Comparison of ENCODE assay signal across 21 cellular contexts in genomic region chr3:146033950-146034349, GRCh38.
"Had no signal": no experiment of that assay in that cellular context is flagged by ENCODE, and none has a peak within 500 bp of the region (broad histone marks: within the 10 kb centered on the region; RNA-seq: fewer than 3 reads in every experiment).

No MANE protein-coding gene starts in this region.

- H3K27ac Mint-ChIP-seq: activated naive CD8-positive, alpha-beta T cell; naive B cell; stimulated activated effector memory CD8-positive, alpha-beta T cell treated with anti-CD3 and anti-CD28 coated beads, Interleukin-12 subunit alpha, Interleukin-12 subunit beta, amount 100 ng/mL, for 72 hours had no signal

- H3K27ac ChIP-seq: adrenal gland, lower lobe of right lung, stomach, suprapubic skin had no signal

- DNase-seq: activated gamma-delta T cell treated with Interleukin-2 at 50 U/mL for 16 hours; activated T-cell treated with anti-CD3 and anti-CD28 coated beads, Interleukin-2, amount 50 U/mL, for 1 hour; adrenal gland; central memory CD4-positive, alpha-beta T cell; dermis blood vessel endothelial cell; effector CD8-positive, alpha-beta T cell; erythroblast; foreskin fibroblast; kidney; lower lobe of right lung; naive B cell; occipital lobe; small intestine; stimulated activated CD4-positive, alpha-beta T cell treated with anti-CD3 and anti-CD28 coated beads, Interleukin-2, amount 100 ng/mL, for 24 hours; stomach; transverse colon had no signal

- ATAC-seq: left lobe of liver; lower lobe of right lung; sciatic nerve; stimulated activated effector memory CD8-positive, alpha-beta T cell treated with anti-CD3 and anti-CD28 coated beads, Interleukin-12 subunit alpha, Interleukin-12 subunit beta, amount 100 ng/mL, for 72 hours had no signal

- H3K4me3 Mint-ChIP-seq: activated naive CD8-positive, alpha-beta T cell; naive B cell; stimulated activated effector memory CD8-positive, alpha-beta T cell treated with anti-CD3 and anti-CD28 coated beads, Interleukin-12 subunit alpha, Interleukin-12 subunit beta, amount 100 ng/mL, for 72 hours had no signal

- H3K27me3 ChIP-seq: adrenal gland, stomach, suprapubic skin, transverse colon had no signal

- H3K9me3 ChIP-seq: adrenal gland, suprapubic skin, transverse colon had no signal

- H3K27me3 Mint-ChIP-seq: activated naive CD8-positive, alpha-beta T cell; naive B cell had no signal

- H3K4me1 Mint-ChIP-seq: naive B cell; stimulated activated effector memory CD8-positive, alpha-beta T cell treated with anti-CD3 and anti-CD28 coated beads, Interleukin-12 subunit alpha, Interleukin-12 subunit beta, amount 100 ng/mL, for 72 hours had no signal

- H3K36me3 Mint-ChIP-seq: stimulated activated effector memory CD8-positive, alpha-beta T cell treated with anti-CD3 and anti-CD28 coated beads, Interleukin-12 subunit alpha, Interleukin-12 subunit beta, amount 100 ng/mL, for 72 hours had no signal

- H3K4me1 ChIP-seq: adrenal gland, lower lobe of right lung, stomach, suprapubic skin, transverse colon had no signal
